In the genomic region with DNA sequence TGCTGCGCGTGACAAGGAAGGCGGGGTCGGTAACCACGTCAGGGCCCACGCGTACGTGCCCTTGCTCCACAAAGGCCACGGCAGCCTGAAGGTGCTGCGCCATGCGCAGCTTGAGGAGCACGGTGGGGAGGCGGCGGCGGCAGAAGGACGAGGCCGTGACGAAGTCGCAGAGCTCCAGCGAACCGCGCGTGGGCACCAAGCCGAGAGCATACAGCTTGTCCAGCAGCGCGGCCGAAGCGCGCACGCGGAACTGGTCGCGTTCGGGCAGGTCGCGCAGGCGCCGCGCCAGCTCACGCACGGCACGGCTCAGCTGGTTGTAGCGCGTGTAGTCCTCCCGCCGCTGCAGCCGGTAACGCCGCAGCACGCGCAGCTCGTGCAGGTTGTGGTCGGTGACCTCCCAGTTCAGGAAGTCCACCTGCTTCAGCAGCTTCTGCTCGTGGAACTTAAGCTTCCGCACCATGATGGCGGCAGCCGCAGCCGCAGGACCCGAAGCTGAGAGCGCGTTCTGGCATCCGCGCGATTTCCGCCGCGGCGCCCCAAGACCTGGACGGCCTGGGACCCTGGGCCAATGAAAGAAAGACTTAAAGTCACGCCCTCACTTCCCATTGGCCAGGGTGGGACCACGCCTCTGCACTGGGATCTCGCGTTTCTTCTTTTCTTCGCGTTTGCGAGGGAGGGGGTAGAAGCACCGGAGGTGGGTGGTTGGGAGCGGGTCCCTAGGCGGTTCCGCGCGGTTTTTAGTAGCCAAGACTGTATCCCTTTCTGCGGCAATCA, we compare ENCODE assay signal across 8 cellular contexts. TPM values are rescaled to one million over a fixed set of nuclear protein-coding genes. Genes with fewer than 3 reads are reported as not detected.
A peak's percentile ranks its signal among the peaks of the same experiment; 100 is the strongest.
DNase-seq lines count a peak whose midpoint lies in the region; ATAC-seq, FAIRE-seq and TF ChIP-seq lines count a peak whose summit lies in the region.

A gene with protein sequence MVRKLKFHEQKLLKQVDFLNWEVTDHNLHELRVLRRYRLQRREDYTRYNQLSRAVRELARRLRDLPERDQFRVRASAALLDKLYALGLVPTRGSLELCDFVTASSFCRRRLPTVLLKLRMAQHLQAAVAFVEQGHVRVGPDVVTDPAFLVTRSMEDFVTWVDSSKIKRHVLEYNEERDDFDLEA (minus strand): TSS at position 516 of the 774 bp plus-strand sequence. CDS start 56 bp downstream, at position 460.

- no peaks in the 10 kb centered on the region for H3K36me3 ChIP-seq in Loucy (ENCODE audit: insufficient read depth, low read length)

- H3F3A ChIP-seq in Loucy (ENCODE audit: low read depth) = no peaks in the 10 kb centered on the region

- peak within 1 kb of the TSS; percentile 86 for H3K4me3 ChIP-seq in Loucy (ENCODE audit: low read length, poor library complexity, severe bottlenecking)

- no peaks in the 10 kb centered on the region for H3K27me3 ChIP-seq in Loucy (ENCODE audit: insufficient read depth, low read length, poor library complexity, severe bottlenecking)

- H3K27me3 Mint-ChIP-seq in natural killer cell treated with Interleukin-12 subunit alpha and Interleukin-12 subunit beta and Interleukin-15 and Interleukin-18, amount 100 ng/mL, for 72 hours = no peaks in the 10 kb centered on the region

- no peaks in the 10 kb centered on the region for H3K9me3 Mint-ChIP-seq in natural killer cell treated with Interleukin-12 subunit alpha and Interleukin-12 subunit beta and Interleukin-15 and Interleukin-18, amount 100 ng/mL, for 72 hours

- H3K9me2 ChIP-seq in Loucy (replicated peaks; ENCODE audit: low read depth, low read length) = no peaks in the 10 kb centered on the region

- H3K4me2 ChIP-seq in Loucy (ENCODE audit: low read depth, low read length, poor library complexity, severe bottlenecking) = peak within 1 kb of the TSS; percentile 89

- H3K9me3 ChIP-seq in Loucy (ENCODE audit: insufficient read depth, low read depth, low read length) = no peaks in the 10 kb centered on the region

- DNase-seq in EL (peak; percentile 98), H54 (ENCODE audit: insufficient read length, low spot score) (no peak), fibroblast of peridontal ligament (ENCODE audit: extremely low read depth) (peak; percentile 96)
- DNase-seq in activated T-helper 9 cell treated with anti-CD3 and anti-CD28 coated beads, Interleukin-2, amount 50 U/mL, for 16 hours (ENCODE audit: low read depth) = peak; percentile 86
- DNase-seq in natural killer cell treated with Interleukin-12 subunit alpha and Interleukin-12 subunit beta and Interleukin-15 and Interleukin-18, amount 100 ng/mL, for 72 hours (ENCODE audit: low spot score) = peak; percentile 97
- peak; percentile 91 for DNase-seq in stimulated activated naive CD8-positive, alpha-beta T cell treated with anti-CD3 and anti-CD28 coated beads, Interleukin-15, Interleukin-2, amounts not matched to agents 100 U/mL and 50 U/mL, for 24 hours

- peak within 1 kb of the TSS; percentile 80 for H2AFZ ChIP-seq in Loucy (ENCODE audit: low read length)

- FAIRE-seq in H54 (lab: Jason Lieb, UNC) = no peak

- H3K4me1 Mint-ChIP-seq in natural killer cell treated with Interleukin-12 subunit alpha and Interleukin-12 subunit beta and Interleukin-15 and Interleukin-18, amount 100 ng/mL, for 72 hours (ENCODE audit: low read depth in 2 of 2) = peaks cover 30 to 31% of the 10 kb centered on the region in 2 donors

- peak within 1 kb of the TSS; percentile 88 to 91 for H3K27ac Mint-ChIP-seq in natural killer cell treated with Interleukin-12 subunit alpha and Interleukin-12 subunit beta and Interleukin-15 and Interleukin-18, amount 100 ng/mL, for 72 hours

- H3K4me3 Mint-ChIP-seq in natural killer cell treated with Interleukin-12 subunit alpha and Interleukin-12 subunit beta and Interleukin-15 and Interleukin-18, amount 100 ng/mL, for 72 hours = peak within 1 kb of the TSS; percentile 97

- peak; percentile 90 for TF ChIP-seq POLR2A in H54 (IDR thresholded peaks at IDR 0.05; ENCODE audit: low read depth, low read length)
- peak; percentile 99 for TF ChIP-seq POLR2A in Raji (IDR thresholded peaks at IDR 0.05; ENCODE audit: insufficient read depth, low read depth, low read length)

- peak; percentile 97 to 98 for ATAC-seq in natural killer cell treated with Interleukin-12 subunit alpha and Interleukin-12 subunit beta and Interleukin-15 and Interleukin-18, amount 100 ng/mL, for 72 hours
- peak; percentile 94 for ATAC-seq in stimulated activated naive CD8-positive, alpha-beta T cell treated with anti-CD3 and anti-CD28 coated beads, Interleukin-15, Interleukin-2, amounts not matched to agents 100 U/mL and 50 U/mL, for 24 hours

- H3K9ac ChIP-seq in Loucy (ENCODE audit: low read depth, low read length, poor library complexity, severe bottlenecking) = peak within 1 kb of the TSS; percentile 86

- peaks cover 42% of the 10 kb centered on the region for H3K79me2 ChIP-seq in Loucy (ENCODE audit: insufficient read depth, low read length)

- H3K36me3 Mint-ChIP-seq in natural killer cell treated with Interleukin-12 subunit alpha and Interleukin-12 subunit beta and Interleukin-15 and Interleukin-18, amount 100 ng/mL, for 72 hours = peaks cover 12% of the 10 kb centered on the region

- H3K4me1 ChIP-seq in Loucy (ENCODE audit: insufficient read depth, low read length, poor library complexity, severe bottlenecking) = peaks cover 27% of the 10 kb centered on the region

- TF ChIP-seq CTCF in Loucy (conservative IDR thresholded peaks at IDR 0.05; ENCODE audit: low read length) = no peak

- peaks cover 33% of the 10 kb centered on the region for H4K20me1 ChIP-seq in Loucy (ENCODE audit: insufficient read depth, low read length, poor library complexity, severe bottlenecking)

RNA-seq across cellular contexts. Expression of the gene that starts here (rescaled TPM):
- 100 to 1,000 TPM in 1 of 2 donors, 10 to 100 TPM in 1; 76.2 to 111 TPM for total RNA-seq in natural killer cell treated with Interleukin-12 subunit alpha and Interleukin-12 subunit beta and Interleukin-15 and Interleukin-18, amount 100 ng/mL, for 72 hours
